In the genomic region with DNA sequence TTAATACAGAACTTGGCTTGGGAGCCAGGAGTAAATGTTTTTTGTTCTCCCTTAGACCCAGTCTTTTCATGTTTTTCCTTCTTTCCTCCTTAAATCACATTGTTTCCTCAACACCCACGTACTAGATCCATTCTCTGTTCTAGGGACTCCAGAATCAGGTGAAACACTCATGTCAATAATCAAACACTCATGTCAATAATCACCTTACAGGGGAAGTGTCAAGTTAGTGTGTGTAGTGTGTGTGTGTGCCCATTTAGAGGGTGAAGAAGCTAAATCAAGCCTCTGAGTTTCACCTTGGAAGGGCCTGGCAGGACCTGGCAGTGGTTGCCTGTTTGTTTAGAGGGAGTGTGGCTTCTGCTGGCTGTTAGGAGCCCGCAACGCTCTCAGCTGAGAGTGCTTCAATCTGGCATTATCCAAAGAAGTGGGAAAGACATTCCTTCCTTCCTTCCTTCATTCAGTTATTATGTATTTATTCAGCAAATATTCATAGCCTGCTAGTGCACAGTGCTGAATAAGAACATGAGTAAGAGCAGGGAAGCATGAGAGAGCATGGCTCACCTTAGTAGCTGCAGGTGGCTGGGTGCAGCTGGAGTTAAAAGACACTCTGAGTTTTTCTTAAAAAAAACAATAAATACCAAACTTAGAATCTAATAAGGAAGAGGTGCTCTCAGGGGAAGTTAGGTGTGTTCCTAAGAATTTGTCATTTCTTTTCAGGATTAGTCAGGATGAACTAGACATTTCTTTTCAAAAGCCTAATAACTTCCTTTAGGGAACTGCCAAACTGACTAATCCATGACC, we compare ENCODE assay signal across 8 cellular contexts. TPM values are rescaled to one million over a fixed set of nuclear protein-coding genes. Genes with fewer than 3 reads are reported as not detected.
DNase-seq lines count a peak whose midpoint lies in the region; ATAC-seq, FAIRE-seq and TF ChIP-seq lines count a peak whose summit lies in the region.

No MANE protein-coding gene starts in this region.

- no peaks in the 10 kb centered on the region for H3K27me3 ChIP-seq in right cardiac atrium (ENCODE audit: control insufficient read depth, insufficient read depth)

- H3K4me1 ChIP-seq in right cardiac atrium (ENCODE audit: control insufficient read depth, insufficient read depth, low read length), result peaks cover 4% of the 10 kb centered on the region

- 70% methylated on average over 3 of the region's 3 CpGs for WGBS in right cardiac atrium

- H3K4me3 Mint-ChIP-seq in HFFc6, result peak overlapping the region; percentile 98
- H3K4me3 Mint-ChIP-seq in activated B cell treated with CpG ODN at 0.5 μM for 24 hours, result peak overlapping the region; percentile 100

- FAIRE-seq in frontal cortex (lab: Jason Lieb, UNC), result no peak

- H3K36me3 Mint-ChIP-seq in HFFc6 (ENCODE audit: low read depth) (peaks cover 44% of the 10 kb centered on the region), activated B cell treated with CpG ODN at 0.5 μM for 24 hours (ENCODE audit: low read depth) (peaks cover 14% of the 10 kb centered on the region)

- H3K27ac ChIP-seq in right cardiac atrium (ENCODE audit: low read length), result peak overlapping the region; percentile 93

- no peak for TF ChIP-seq CTCF in AG10803 (conservative IDR thresholded peaks at IDR 0.05; ENCODE audit: low read length)
- TF ChIP-seq CTCF in HFFc6 (IDR thresholded peaks at IDR 0.05), result no peak
- no peak for TF ChIP-seq CTCF in activated B cell treated with CpG ODN at 0.5 μM for 24 hours (IDR thresholded peaks at IDR 0.05)

- peaks cover 56% of the 10 kb centered on the region for H3K4me1 Mint-ChIP-seq in HFFc6 (ENCODE audit: low read depth)
- peaks cover 40% of the 10 kb centered on the region for H3K4me1 Mint-ChIP-seq in activated B cell treated with CpG ODN at 0.5 μM for 24 hours

- H3K4me3 ChIP-seq in AG10803 (ENCODE audit: low read length) (peak overlapping the region; percentile 88), right cardiac atrium (ENCODE audit: low read length) (peak overlapping the region; percentile 59)

- ATAC-seq in activated B cell treated with CpG ODN at 0.5 μM for 24 hours (ENCODE audit: low read depth) (no peak), right cardiac atrium (no peak)

- H3K27me3 Mint-ChIP-seq in HFFc6 (ENCODE audit: insufficient read depth), result peaks cover 25% of the 10 kb centered on the region
- peaks cover 2% of the 10 kb centered on the region for H3K27me3 Mint-ChIP-seq in activated B cell treated with CpG ODN at 0.5 μM for 24 hours

- DNase-seq in AG10803 (ENCODE audit: low read depth) (no peak), HFFc6 (peak; percentile 51), activated B cell treated with CpG ODN at 0.5 μM for 24 hours (no peak), right cardiac atrium (no peak), NCI-H2107 (lab: John Stamatoyannopoulos, UW) (no peak), frontal cortex (ENCODE audit: low spot score in 2 of 2) (no peak)
- DNase-seq in stimulated activated CD4-positive, alpha-beta T cell treated with anti-CD3 and anti-CD28 coated beads, Interleukin-4, amount 100 ng/mL, for 1 hour, result peak; percentile 21
- no peak for DNase-seq in stimulated activated CD8-positive, alpha-beta memory T cell treated with anti-CD3 and anti-CD28 coated beads, Interleukin-4, amount 100 ng/mL, for 48 hours

- no peaks in the 10 kb centered on the region for H3K9me3 ChIP-seq in right cardiac atrium (ENCODE audit: control insufficient read depth, low read length)

- POLR2A ChIA-PET in activated B cell treated with CpG ODN at 0.5 μM for 24 hours (lab: Charles Lee), result interaction anchor here (0.6 to 4.4 kb wide), 10 partner anchors 9 to 982 kb away, joined by 3 to 51 read pairs (median 12); a partner anchor contains a TSS

- intact Hi-C loops in activated B cell treated with CpG ODN at 0.5 μM for 24 hours (cut with micrococcal nuclease), result loop anchor here (1.0 to 10.0 kb wide), 10 partner anchors 10 to 1049 kb away; a partner anchor contains a TSS
- intact Hi-C loops in right cardiac atrium (cut with DNase I), result loop anchor here (2.0 to 5.0 kb wide), 2 partner anchors 69 kb away; a partner anchor contains a TSS

- peak overlapping the region; percentile 100 for H3K27ac Mint-ChIP-seq in HFFc6
- H3K27ac Mint-ChIP-seq in activated B cell treated with CpG ODN at 0.5 μM for 24 hours, result peak overlapping the region; percentile 99

- CTCF ChIA-PET in activated B cell treated with CpG ODN at 0.5 μM for 24 hours (lab: Charles Lee), result interaction anchor here (0.9 to 4.2 kb wide), 3 partner anchors 10 to 70 kb away, joined by 3 to 17 read pairs (median 6); a partner anchor contains a TSS

- peaks cover 23% of the 10 kb centered on the region for H3K9me3 Mint-ChIP-seq in HFFc6
- H3K9me3 Mint-ChIP-seq in activated B cell treated with CpG ODN at 0.5 μM for 24 hours, result no peaks in the 10 kb centered on the region

RNA-seq across cellular contexts. Expression of a gene that starts 17.6 kb away (rescaled TPM):
- total RNA-seq in HFFc6 (2021; fragmentation: NEBNext Ultra II Directional; extraction: Animal tissue kit (Norgen Biotek cat#: 25700)), result 1 to 10 TPM; 2.2 to 4.4 (median 4.1) TPM
- total RNA-seq in activated B cell treated with CpG ODN at 0.5 μM for 24 hours (6.2 TPM in 2 replicates), right cardiac atrium (1 to 10 TPM; 1.2 to 2.3 (median 1.8) TPM), frontal cortex (4.5 TPM)
- polyA plus RNA-seq in right cardiac atrium, result 1.5 TPM

Comparison
In these comparisons a context has a peak if more than half of its experiments do, and no peak if none do; other contexts are left out.
1. DNase-seq: peak in HFFc6 (single experiment) and stimulated activated CD4-positive, alpha-beta T cell treated with anti-CD3 and anti-CD28 coated beads, Interleukin-4, amount 100 ng/mL, for 1 hour (single experiment); none in AG10803 (single experiment), activated B cell treated with CpG ODN at 0.5 μM for 24 hours (single experiment), right cardiac atrium (0 of 3), NCI-H2107 (single experiment), frontal cortex (0 of 2) and stimulated activated CD8-positive, alpha-beta memory T cell treated with anti-CD3 and anti-CD28 coated beads, Interleukin-4, amount 100 ng/mL, for 48 hours (single experiment).